In genomic region chr9:35168963-35169362, GRCh38 we compare ENCODE assay signal across 27 cellular contexts.
"Had no signal": no experiment of that assay in that cellular context is flagged by ENCODE, and none has a peak within 500 bp of the region (broad histone marks: within the 10 kb centered on the region; RNA-seq: fewer than 3 reads in every experiment).

No MANE protein-coding gene starts in this region.

- FAIRE-seq: frontal cortex had no signal

- H3K27ac Mint-ChIP-seq: activated CD4-positive, alpha-beta memory T cell treated with anti-CD3 and anti-CD28 coated beads, Interleukin-2, amount 10 ng/mL, durations not matched to agents 7 days and 5 days; activated CD4-positive, alpha-beta T cell treated with anti-CD3 and anti-CD28 coated beads, Interleukin-2, amount 10 ng/mL, durations not matched to agents 7 days and 5 days; activated naive CD4-positive, alpha-beta T cell treated with anti-CD3 and anti-CD28 coated beads, Interleukin-2, amount 10 ng/mL, durations not matched to agents 7 days and 5 days; activated naive CD4-positive, alpha-beta T cell treated with anti-CD3 and anti-CD28 coated beads, Interleukin-2, amount 50 U/mL, for 72 hours; activated naive CD8-positive, alpha-beta T cell treated with anti-CD3 and anti-CD28 coated beads, Interleukin-2, amount 10 ng/mL, durations not matched to agents 7 days and 5 days; activated T-cell treated with anti-CD3 and anti-CD28 coated beads, Interleukin-2, amount 50 U/mL, for 24 hours; activated T-cell treated with anti-CD3 and anti-CD28 coated beads, Interleukin-2, amount 50 U/mL, for 72 hours; brain had no signal

- H3K27me3 Mint-ChIP-seq: activated naive CD8-positive, alpha-beta T cell treated with anti-CD3 and anti-CD28 coated beads, Interleukin-2, amount 10 ng/mL, durations not matched to agents 7 days and 5 days; activated T-cell treated with anti-CD3 and anti-CD28 coated beads, Interleukin-2, amount 50 U/mL, for 24 hours; brain had no signal

- H3K27me3 ChIP-seq: ascending aorta, breast epithelium, cardiac muscle cell, colonic mucosa had no signal

- H3K4me1 ChIP-seq: breast epithelium, colonic mucosa had no signal

- H3K4me1 Mint-ChIP-seq: activated CD4-positive, alpha-beta memory T cell treated with anti-CD3 and anti-CD28 coated beads, Interleukin-2, amount 10 ng/mL, durations not matched to agents 7 days and 5 days; activated CD4-positive, alpha-beta T cell treated with anti-CD3 and anti-CD28 coated beads, Interleukin-2, amount 10 ng/mL, durations not matched to agents 7 days and 5 days; activated naive CD4-positive, alpha-beta T cell treated with anti-CD3 and anti-CD28 coated beads, Interleukin-2, amount 10 ng/mL, durations not matched to agents 7 days and 5 days; activated naive CD8-positive, alpha-beta T cell treated with anti-CD3 and anti-CD28 coated beads, Interleukin-2, amount 10 ng/mL, durations not matched to agents 7 days and 5 days had no signal

- H3K4me3 Mint-ChIP-seq: activated CD4-positive, alpha-beta memory T cell treated with anti-CD3 and anti-CD28 coated beads, Interleukin-2, amount 10 ng/mL, durations not matched to agents 7 days and 5 days; activated CD4-positive, alpha-beta T cell treated with anti-CD3 and anti-CD28 coated beads, Interleukin-2, amount 10 ng/mL, durations not matched to agents 7 days and 5 days; activated naive CD4-positive, alpha-beta T cell treated with anti-CD3 and anti-CD28 coated beads, Interleukin-2, amount 10 ng/mL, durations not matched to agents 7 days and 5 days; activated naive CD8-positive, alpha-beta T cell treated with anti-CD3 and anti-CD28 coated beads, Interleukin-2, amount 10 ng/mL, durations not matched to agents 7 days and 5 days; activated T-cell treated with anti-CD3 and anti-CD28 coated beads, Interleukin-2, amount 50 U/mL, for 24 hours; activated T-cell treated with anti-CD3 and anti-CD28 coated beads, Interleukin-2, amount 50 U/mL, for 72 hours; brain had no signal

- H3K27ac ChIP-seq: ascending aorta, breast epithelium, cardiac muscle cell, colonic mucosa had no signal

- H3K9me3 ChIP-seq: ascending aorta, breast epithelium, colonic mucosa had no signal

- DNase-seq: activated CD4-positive, alpha-beta memory T cell treated with anti-CD3 and anti-CD28 coated beads, Interleukin-2, amount 10 ng/mL, durations not matched to agents 7 days and 5 days; activated CD4-positive, alpha-beta T cell treated with anti-CD3 and anti-CD28 coated beads for 1 hour; activated CD4-positive, alpha-beta T cell treated with anti-CD3 and anti-CD28 coated beads for 4 hours; activated CD4-positive, alpha-beta T cell treated with anti-CD3 and anti-CD28 coated beads, Interleukin-2, amount 10 ng/mL, durations not matched to agents 7 days and 5 days; activated CD4-positive, alpha-beta T cell treated with anti-CD3 and anti-CD28 coated beads, Interleukin-2, amount 50 U/mL, for 4 hours; activated CD8-positive, alpha-beta memory T cell treated with anti-CD3 and anti-CD28 coated beads, Interleukin-2, amount 50 U/mL, for 48 hours; activated gamma-delta T cell; activated naive CD4-positive, alpha-beta T cell; activated naive CD4-positive, alpha-beta T cell treated with anti-CD3 and anti-CD28 coated beads, Interleukin-2, amount 10 ng/mL, durations not matched to agents 7 days and 5 days; activated naive CD8-positive, alpha-beta T cell treated with anti-CD3 and anti-CD28 coated beads, Interleukin-2, amount 10 ng/mL, durations not matched to agents 7 days and 5 days; activated T-cell treated with anti-CD3 and anti-CD28 coated beads for 4 hours; activated T-cell treated with anti-CD3 and anti-CD28 coated beads, Interleukin-2, amount 50 U/mL, for 24 hours; activated T-cell treated with anti-CD3 and anti-CD28 coated beads, Interleukin-2, amount 50 U/mL, for 72 hours; central memory CD4-positive, alpha-beta T cell; cerebellar nuclear complex; colonic mucosa; effector CD8-positive, alpha-beta T cell; foreskin fibroblast; head of caudate nucleus; T-helper 2 cell had no signal

- H3K36me3 Mint-ChIP-seq: activated naive CD4-positive, alpha-beta T cell treated with anti-CD3 and anti-CD28 coated beads, Interleukin-2, amount 10 ng/mL, durations not matched to agents 7 days and 5 days; activated naive CD4-positive, alpha-beta T cell treated with anti-CD3 and anti-CD28 coated beads, Interleukin-2, amount 50 U/mL, for 72 hours; activated naive CD8-positive, alpha-beta T cell treated with anti-CD3 and anti-CD28 coated beads, Interleukin-2, amount 10 ng/mL, durations not matched to agents 7 days and 5 days had no signal

- H3K4me3 ChIP-seq: ascending aorta, breast epithelium, cardiac muscle cell, colonic mucosa had no signal

- ATAC-seq: activated naive CD4-positive, alpha-beta T cell treated with anti-CD3 and anti-CD28 coated beads, Interleukin-2, amount 50 U/mL, for 72 hours; activated T-cell treated with anti-CD3 and anti-CD28 coated beads, Interleukin-2, amount 50 U/mL, for 72 hours; esophagus mucosa had no signal

- H3K36me3 ChIP-seq: ascending aorta, breast epithelium, cardiac muscle cell, colonic mucosa had no signal

- H3K9me3 Mint-ChIP-seq: activated CD4-positive, alpha-beta memory T cell treated with anti-CD3 and anti-CD28 coated beads, Interleukin-2, amount 10 ng/mL, durations not matched to agents 7 days and 5 days; activated CD4-positive, alpha-beta T cell treated with anti-CD3 and anti-CD28 coated beads, Interleukin-2, amount 10 ng/mL, durations not matched to agents 7 days and 5 days; activated naive CD4-positive, alpha-beta T cell treated with anti-CD3 and anti-CD28 coated beads, Interleukin-2, amount 10 ng/mL, durations not matched to agents 7 days and 5 days; activated naive CD4-positive, alpha-beta T cell treated with anti-CD3 and anti-CD28 coated beads, Interleukin-2, amount 50 U/mL, for 72 hours; activated T-cell treated with anti-CD3 and anti-CD28 coated beads, Interleukin-2, amount 50 U/mL, for 24 hours; activated T-cell treated with anti-CD3 and anti-CD28 coated beads, Interleukin-2, amount 50 U/mL, for 72 hours; brain had no signal
